19 cellular contexts compared by ENCODE assay signal in the genomic region with DNA sequence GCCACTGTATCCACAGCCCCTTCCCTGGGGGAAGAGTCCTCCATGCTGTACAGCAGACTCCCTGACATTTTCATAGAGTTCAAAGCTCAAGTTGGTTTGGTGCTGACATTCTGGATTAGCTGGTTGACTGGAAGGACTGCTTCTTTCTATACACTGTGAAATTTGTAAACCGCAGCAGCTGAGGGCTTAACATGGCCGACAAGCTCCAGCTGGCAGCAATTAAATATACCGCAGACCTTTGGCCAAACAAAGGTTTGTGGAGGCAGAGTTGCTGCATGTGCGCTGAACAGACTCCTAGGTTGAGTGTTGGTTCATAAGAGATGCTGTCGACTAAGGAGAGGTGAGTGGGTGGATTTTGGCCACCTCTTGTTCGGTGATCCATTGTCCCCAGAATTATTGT.
"Had no signal": no experiment of that assay in that cellular context is flagged by ENCODE, and none has a peak within 500 bp of the region (broad histone marks: within the 10 kb centered on the region; RNA-seq: fewer than 3 reads in every experiment).

No MANE protein-coding gene starts in this region.

- ATAC-seq: activated T-cell treated with anti-CD3 and anti-CD28 coated beads, Interleukin-2, amount 50 U/mL, for 72 hours; body of pancreas; gastrocnemius medialis; heart right ventricle; left colon; lower lobe of right lung; pancreas had no signal

- H3K27ac Mint-ChIP-seq: activated B cell treated with CpG ODN at 0.5 μM for 24 hours; activated naive CD8-positive, alpha-beta T cell; activated T-cell treated with anti-CD3 and anti-CD28 coated beads, Interleukin-2, amount 50 U/mL, for 72 hours had no signal

- H3K9me3 Mint-ChIP-seq: activated B cell treated with CpG ODN at 0.5 μM for 24 hours; activated T-cell treated with anti-CD3 and anti-CD28 coated beads, Interleukin-2, amount 50 U/mL, for 72 hours had no signal

- H3K27me3 Mint-ChIP-seq: activated B cell treated with CpG ODN at 0.5 μM for 24 hours; activated naive CD8-positive, alpha-beta T cell had no signal

- H3K36me3 ChIP-seq: gastrocnemius medialis, lower lobe of right lung, pancreas had no signal

- DNase-seq: activated B cell treated with CpG ODN at 0.5 μM for 24 hours; activated CD4-positive, alpha-beta T cell treated with anti-CD3 and anti-CD28 coated beads for 48 hours; activated CD8-positive, alpha-beta memory T cell treated with anti-CD3 and anti-CD28 coated beads, Interleukin-2, amount 50 U/mL, for 48 hours; activated gamma-delta T cell; activated T-cell treated with anti-CD3 and anti-CD28 coated beads, Interleukin-2, amount 50 U/mL, for 72 hours; amygdala; body of pancreas; caudate nucleus; effector CD4-positive, alpha-beta T cell; gastrocnemius medialis; heart right ventricle; left colon; lower lobe of right lung; pancreas; stimulated activated CD4-positive, alpha-beta T cell treated with anti-CD3 and anti-CD28 coated beads, Interleukin-4, amount 100 ng/mL, for 1 hour; stimulated activated naive CD4-positive, alpha-beta T cell had no signal

- H3K9me3 ChIP-seq: body of pancreas, gastrocnemius medialis, heart right ventricle, lower lobe of right lung, pancreas, tibial nerve had no signal

- H3K27me3 ChIP-seq: body of pancreas, gastrocnemius medialis, heart right ventricle, pancreas, tibial nerve had no signal

- H3K27ac ChIP-seq: coronary artery, gastrocnemius medialis, heart right ventricle, lower lobe of right lung, pancreas had no signal

- H3K4me3 Mint-ChIP-seq: activated B cell treated with CpG ODN at 0.5 μM for 24 hours; activated naive CD8-positive, alpha-beta T cell; activated T-cell treated with anti-CD3 and anti-CD28 coated beads, Interleukin-2, amount 50 U/mL, for 72 hours had no signal

- H3K4me3 ChIP-seq: body of pancreas, coronary artery, gastrocnemius medialis, heart right ventricle, lower lobe of right lung, pancreas, tibial nerve had no signal
